ENCODE assay signal across 9 cellular contexts in the genomic region with DNA sequence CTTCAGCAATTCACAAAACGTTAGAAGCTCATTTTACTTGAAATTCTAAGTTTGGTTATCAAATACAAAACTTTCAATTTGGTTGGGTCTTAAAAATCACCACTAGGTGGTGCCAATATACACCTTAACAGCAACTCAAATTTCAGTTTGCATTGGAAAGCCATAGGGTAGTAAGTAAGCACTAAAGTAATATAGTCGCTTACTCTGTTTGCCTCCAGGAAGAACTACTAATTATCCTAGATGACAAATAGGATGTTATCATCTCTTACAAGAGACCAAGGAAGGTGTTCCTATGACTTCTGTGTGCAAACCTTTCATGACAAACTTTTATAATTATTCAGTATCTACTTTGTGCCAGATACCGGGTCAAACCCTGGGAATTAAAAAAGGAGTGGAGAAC.
DNase-seq lines count a peak whose midpoint lies in the region; ATAC-seq and TF ChIP-seq lines count a peak whose summit lies in the region.
"Had no signal": no experiment of that assay in that cellular context is flagged by ENCODE, and none has a peak within 500 bp of the region (broad histone marks: within the 10 kb centered on the region; RNA-seq: fewer than 3 reads in every experiment).

No MANE protein-coding gene starts in this region.

- ATAC-seq in DND-41 (ENCODE audit: insufficient read depth, low read depth), result no peak
- ATAC-seq in GM21423 (IDR thresholded peaks at IDR 0.05; ENCODE audit: unreplicated experiment), result no peak
- ATAC-seq in HG03159 (IDR thresholded peaks at IDR 0.05; ENCODE audit: unreplicated experiment), result no peak

- H3K36me3 ChIP-seq in DND-41 (ENCODE audit: insufficient read depth, low read length) (no peaks in the 10 kb centered on the region), Karpas-422 (ENCODE audit: insufficient read depth, low read length) (no peaks in the 10 kb centered on the region)

- H3K9me2 ChIP-seq in Karpas-422 (replicated peaks; ENCODE audit: insufficient read depth, low read length), result no peaks in the 10 kb centered on the region

- peak; percentile 80 for TF ChIP-seq CTCF in DND-41 (IDR thresholded peaks at IDR 0.05; ENCODE audit: borderline replicate concordance, extremely low read depth, low read length, poor library complexity, severe bottlenecking)

- H3K4me2 ChIP-seq in DND-41 (ENCODE audit: insufficient read depth, low read length) (no peak overlapping the region), Karpas-422 (ENCODE audit: low read depth, low read length, poor library complexity, severe bottlenecking) (no peak overlapping the region)

- H3K27me3 ChIP-seq in DND-41 (ENCODE audit: insufficient read depth, low read length, poor library complexity), result peaks cover 6% of the 10 kb centered on the region
- no peaks in the 10 kb centered on the region for H3K27me3 ChIP-seq in Karpas-422 (ENCODE audit: low read length)

- H2AFZ ChIP-seq in DND-41 (ENCODE audit: low read depth, low read length), result no peak overlapping the region
- no peak overlapping the region for H2AFZ ChIP-seq in Karpas-422 (ENCODE audit: low read length)

- H3K9ac ChIP-seq in DND-41 (ENCODE audit: low read depth, low read length) (no peak overlapping the region), Karpas-422 (ENCODE audit: low read length) (no peak overlapping the region)

- H3K4me3 ChIP-seq in DND-41 (ENCODE audit: low read depth in 1 of 2, low read length in 2 of 2) (no peak overlapping the region), Karpas-422 (ENCODE audit: low read length) (no peak overlapping the region)
- H3K4me3 ChIP-seq: skin epidermis had no signal

- DNase-seq in DND-41 (no peak), Karpas-422 (peak; percentile 80), OCI-M2 (lab: John Stamatoyannopoulos, UW; ENCODE audit: unreplicated experiment) (peak; percentile 12), dedifferentiated amniotic fluid mesenchymal stem cell (ENCODE audit: extremely low spot score) (peak; percentile 65), medulla oblongata (ENCODE audit: extremely low spot score) (peak; percentile 69), ureter (ENCODE audit: low spot score) (no peak)

- no peaks in the 10 kb centered on the region for H3K4me1 ChIP-seq in DND-41 (ENCODE audit: insufficient read depth, low read length)
- peaks cover 3% of the 10 kb centered on the region; the same call in 1 of the 2 replicates for H3K4me1 ChIP-seq in Karpas-422 (ENCODE audit: low read length)

- H3K27ac ChIP-seq in DND-41 (ENCODE audit: low read length) (no peak overlapping the region), Karpas-422 (ENCODE audit: low read length) (no peak overlapping the region)
- H3K27ac ChIP-seq: skin epidermis had no signal

- H3K79me2 ChIP-seq in DND-41 (ENCODE audit: insufficient read depth, low read length) (no peaks in the 10 kb centered on the region), Karpas-422 (ENCODE audit: low read length) (no peaks in the 10 kb centered on the region)

- H4K20me1 ChIP-seq in DND-41 (ENCODE audit: insufficient read depth, low read length), result no peaks in the 10 kb centered on the region
- H4K20me1 ChIP-seq in Karpas-422 (ENCODE audit: insufficient read depth, low read depth, low read length), result no peaks in the 10 kb centered on the region

- H3K9me3 ChIP-seq in DND-41 (ENCODE audit: insufficient read depth, low read length, severe bottlenecking) (no peaks in the 10 kb centered on the region), Karpas-422 (ENCODE audit: low read length) (no peaks in the 10 kb centered on the region)

Comparison
In these comparisons a context has a peak if more than half of its experiments do, and no peak if none do; other contexts are left out.
1. DNase-seq: peak in Karpas-422 (single experiment), OCI-M2 (single experiment), dedifferentiated amniotic fluid mesenchymal stem cell (single experiment) and medulla oblongata (single experiment); none in DND-41 (single experiment) and ureter (single experiment).